ENCODE assay signal across 37 cellular contexts in the genomic region with DNA sequence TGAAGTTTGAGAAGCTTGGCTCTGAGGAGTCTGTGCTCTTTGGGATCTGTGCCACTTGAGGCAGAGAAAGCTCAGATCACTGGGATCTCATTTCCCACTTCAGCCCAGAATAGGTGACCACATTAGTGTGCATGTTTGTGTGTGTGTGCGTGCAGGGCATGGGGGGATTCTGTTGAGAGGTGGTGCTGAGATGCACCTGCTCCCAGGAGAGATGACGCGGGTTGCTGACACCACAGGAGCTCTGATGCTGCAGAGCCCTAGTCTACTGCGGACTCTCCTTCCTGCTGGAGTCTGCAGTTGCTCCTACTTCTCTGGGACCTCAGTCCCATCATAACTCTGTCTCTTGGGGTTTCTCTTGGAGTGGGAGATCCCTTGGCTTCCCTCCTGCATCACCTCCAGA. TPM values are rescaled to one million over a fixed set of nuclear protein-coding genes. Genes with fewer than 3 reads are reported as not detected.
"Had no signal": no experiment of that assay in that cellular context is flagged by ENCODE, and none has a peak within 500 bp of the region (broad histone marks: within the 10 kb centered on the region; RNA-seq: fewer than 3 reads in every experiment).

No MANE protein-coding gene starts in this region.

- H3K36me3 Mint-ChIP-seq: activated CD4-positive, alpha-beta memory T cell treated with anti-CD3 and anti-CD28 coated beads for 36 hours; activated naive CD4-positive, alpha-beta T cell treated with anti-CD3 and anti-CD28 coated beads, Interleukin-2, amount 50 U/mL, for 72 hours; activated naive CD8-positive, alpha-beta T cell treated with anti-CD3 and anti-CD28 coated beads for 36 hours had no signal

- DNase-seq: activated B cell treated with CpG ODN at 0.5 μM for 24 hours; activated CD4-positive, alpha-beta memory T cell treated with anti-CD3 and anti-CD28 coated beads for 36 hours; activated CD4-positive, alpha-beta T cell treated with anti-CD3 and anti-CD28 coated beads for 4 hours; activated CD4-positive, alpha-beta T cell treated with anti-CD3 and anti-CD28 coated beads, Interleukin-2, amount 10 ng/mL, durations not matched to agents 24 days and 14 days; activated CD4-positive, alpha-beta T cell treated with anti-CD3 and anti-CD28 coated beads, Interleukin-2, amount 50 U/mL, for 1 hour; activated CD4-positive, alpha-beta T cell treated with anti-CD3 and anti-CD28 coated beads, Interleukin-2, amount 50 U/mL, for 4 hours; activated CD4-positive, CD25-positive, alpha-beta regulatory T cell treated with anti-CD3 and anti-CD28 coated beads, Interleukin-2, amount 50 U/mL, for 72 hours; activated CD8-positive, alpha-beta memory T cell treated with anti-CD3 and anti-CD28 coated beads, Interleukin-2, amount 50 U/mL, for 4 hours; activated CD8-positive, alpha-beta T cell treated with anti-CD3 and anti-CD28 coated beads for 36 hours; activated effector memory CD4-positive, alpha-beta T cell treated with anti-CD3 and anti-CD28 coated beads, Interleukin-2, amount 50 U/mL, for 16 hours; activated gamma-delta T cell treated with Interleukin-2 at 50 U/mL for 16 hours; activated naive CD4-positive, alpha-beta T cell; activated naive CD4-positive, alpha-beta T cell treated with anti-CD3 and anti-CD28 coated beads for 36 hours; activated naive CD4-positive, alpha-beta T cell treated with anti-CD3 and anti-CD28 coated beads, Interleukin-2, amount 50 U/mL, for 16 hours; activated naive CD8-positive, alpha-beta T cell treated with anti-CD3 and anti-CD28 coated beads for 36 hours; activated T-cell treated with anti-CD3 and anti-CD28 coated beads for 4 hours; activated T-cell treated with anti-CD3 and anti-CD28 coated beads, Interleukin-2, amount 50 U/mL, for 1 hour; activated T-cell treated with anti-CD3 and anti-CD28 coated beads, Interleukin-2, amount 50 U/mL, for 4 hours; activated T-cell treated with anti-CD3 and anti-CD28 coated beads, Interleukin-2, amount 50 U/mL, for 72 hours; amniotic stem cell; aorta; body of pancreas; brain microvascular endothelial cell; central memory CD4-positive, alpha-beta T cell; T-helper 1 cell; T-helper 2 cell; T-helper 9 cell had no signal

- ATAC-seq: activated CD8-positive, alpha-beta T cell treated with anti-CD3 and anti-CD28 coated beads for 36 hours; activated naive CD4-positive, alpha-beta T cell treated with anti-CD3 and anti-CD28 coated beads, Interleukin-2, amount 50 U/mL, for 72 hours; activated T-cell treated with anti-CD3 and anti-CD28 coated beads, Interleukin-2, amount 50 U/mL, for 4 hours; activated T-cell treated with anti-CD3 and anti-CD28 coated beads, Interleukin-2, amount 50 U/mL, for 72 hours; activated T-helper 17 cell treated with anti-CD3 and anti-CD28 coated beads, Interleukin-2, amount 50 U/mL, for 72 hours; body of pancreas had no signal

- H3K4me1 Mint-ChIP-seq: activated B cell treated with CpG ODN at 0.5 μM for 24 hours; activated CD4-positive, alpha-beta T cell treated with anti-CD3 and anti-CD28 coated beads, Interleukin-2, amount 10 ng/mL, durations not matched to agents 24 days and 14 days; activated naive CD8-positive, alpha-beta T cell treated with anti-CD3 and anti-CD28 coated beads for 36 hours; activated T-helper 17 cell treated with anti-CD3 and anti-CD28 coated beads, Interleukin-2, amount 50 U/mL, for 72 hours had no signal

- H3K4me3 Mint-ChIP-seq: activated B cell treated with CpG ODN at 0.5 μM for 24 hours; activated CD4-positive, alpha-beta memory T cell treated with anti-CD3 and anti-CD28 coated beads for 36 hours; activated CD4-positive, alpha-beta T cell treated with anti-CD3 and anti-CD28 coated beads, Interleukin-2, amount 10 ng/mL, durations not matched to agents 24 days and 14 days; activated CD8-positive, alpha-beta T cell treated with anti-CD3 and anti-CD28 coated beads for 36 hours; activated naive CD4-positive, alpha-beta T cell treated with anti-CD3 and anti-CD28 coated beads for 36 hours; activated naive CD8-positive, alpha-beta T cell treated with anti-CD3 and anti-CD28 coated beads for 36 hours; activated T-cell treated with anti-CD3 and anti-CD28 coated beads, Interleukin-2, amount 50 U/mL, for 4 hours; activated T-cell treated with anti-CD3 and anti-CD28 coated beads, Interleukin-2, amount 50 U/mL, for 72 hours; activated T-helper 1 cell treated with anti-CD3 and anti-CD28 coated beads, Interleukin-12 subunit alpha, Interleukin-12 subunit beta, Interleukin-2, Interleukin-4 antibody, amounts not matched to agents 30 ng/mL and 10 ng/mL and 1 ng/mL, durations not matched to agents 14 hours and 24 hours and 36 hours; activated T-helper 17 cell treated with anti-CD3 and anti-CD28 coated beads, Interleukin-2, amount 50 U/mL, for 72 hours; T-helper 1 cell treated with Interleukin-12 subunit alpha and Interleukin-12 subunit beta and Interleukin-4 antibody, amounts not matched to agents 30 μg/mL and 1 μg/mL, for 36 hours; T-helper 2 cell treated with Interferon-gamma antibody and Interleukin-4, amounts not matched to agents 5 μg/mL and 100 μg/mL, for 36 hours had no signal

- H3K9me3 ChIP-seq: adrenal gland, body of pancreas, breast epithelium had no signal

- H3K36me3 ChIP-seq: adrenal gland, brain microvascular endothelial cell, breast epithelium had no signal

- H3K4me1 ChIP-seq: adrenal gland, body of pancreas, breast epithelium had no signal

- H3K4me3 ChIP-seq: adrenal gland, body of pancreas, breast epithelium had no signal

- H3K9me3 Mint-ChIP-seq: activated B cell treated with CpG ODN at 0.5 μM for 24 hours; activated CD4-positive, alpha-beta memory T cell treated with anti-CD3 and anti-CD28 coated beads for 36 hours; activated CD4-positive, alpha-beta T cell treated with anti-CD3 and anti-CD28 coated beads, Interleukin-2, amount 10 ng/mL, durations not matched to agents 24 days and 14 days; activated CD8-positive, alpha-beta T cell treated with anti-CD3 and anti-CD28 coated beads for 36 hours; activated naive CD4-positive, alpha-beta T cell treated with anti-CD3 and anti-CD28 coated beads for 36 hours; activated naive CD8-positive, alpha-beta T cell treated with anti-CD3 and anti-CD28 coated beads for 36 hours; activated T-cell treated with anti-CD3 and anti-CD28 coated beads, Interleukin-2, amount 50 U/mL, for 4 hours; activated T-helper 1 cell treated with anti-CD3 and anti-CD28 coated beads, Interleukin-12 subunit alpha, Interleukin-12 subunit beta, Interleukin-2, Interleukin-4 antibody, amounts not matched to agents 30 ng/mL and 10 ng/mL and 1 ng/mL, durations not matched to agents 14 hours and 24 hours and 36 hours; activated T-helper 17 cell treated with anti-CD3 and anti-CD28 coated beads, Interleukin-2, amount 50 U/mL, for 72 hours; T-helper 1 cell treated with Interleukin-12 subunit alpha and Interleukin-12 subunit beta and Interleukin-4 antibody, amounts not matched to agents 30 μg/mL and 1 μg/mL, for 36 hours; T-helper 2 cell treated with Interferon-gamma antibody and Interleukin-4, amounts not matched to agents 5 μg/mL and 100 μg/mL, for 36 hours had no signal

- H3K27ac ChIP-seq: adrenal gland, body of pancreas, brain microvascular endothelial cell, breast epithelium, VCaP had no signal

- H3K27me3 ChIP-seq: body of pancreas, brain microvascular endothelial cell had no signal

- H3K27ac Mint-ChIP-seq: activated B cell treated with CpG ODN at 0.5 μM for 24 hours; activated CD4-positive, alpha-beta memory T cell treated with anti-CD3 and anti-CD28 coated beads for 36 hours; activated CD4-positive, alpha-beta T cell treated with anti-CD3 and anti-CD28 coated beads, Interleukin-2, amount 10 ng/mL, durations not matched to agents 24 days and 14 days; activated CD8-positive, alpha-beta T cell treated with anti-CD3 and anti-CD28 coated beads for 36 hours; activated naive CD4-positive, alpha-beta T cell treated with anti-CD3 and anti-CD28 coated beads for 36 hours; activated naive CD4-positive, alpha-beta T cell treated with anti-CD3 and anti-CD28 coated beads, Interleukin-2, amount 50 U/mL, for 72 hours; activated naive CD8-positive, alpha-beta T cell treated with anti-CD3 and anti-CD28 coated beads for 36 hours; activated T-cell treated with anti-CD3 and anti-CD28 coated beads, Interleukin-2, amount 50 U/mL, for 72 hours; activated T-helper 1 cell treated with anti-CD3 and anti-CD28 coated beads, Interleukin-12 subunit alpha, Interleukin-12 subunit beta, Interleukin-2, Interleukin-4 antibody, amounts not matched to agents 30 ng/mL and 10 ng/mL and 1 ng/mL, durations not matched to agents 14 hours and 24 hours and 36 hours; activated T-helper 17 cell treated with anti-CD3 and anti-CD28 coated beads, Interleukin-2, amount 50 U/mL, for 72 hours; T-helper 1 cell treated with Interleukin-12 subunit alpha and Interleukin-12 subunit beta and Interleukin-4 antibody, amounts not matched to agents 30 μg/mL and 1 μg/mL, for 36 hours; T-helper 2 cell treated with Interferon-gamma antibody and Interleukin-4, amounts not matched to agents 5 μg/mL and 100 μg/mL, for 36 hours had no signal

RNA-seq across cellular contexts. Expression of a gene that starts 14.7 kb away (rescaled TPM):
- total RNA-seq: activated B cell treated with CpG ODN at 0.5 μM for 24 hours; activated CD4-positive, alpha-beta memory T cell treated with anti-CD3 and anti-CD28 coated beads for 36 hours; activated CD4-positive, alpha-beta T cell treated with anti-CD3 and anti-CD28 coated beads, Interleukin-2, amount 10 ng/mL, durations not matched to agents 24 days and 14 days; activated CD8-positive, alpha-beta memory T cell treated with anti-CD3 and anti-CD28 coated beads for 36 hours; activated CD8-positive, alpha-beta T cell treated with anti-CD3 and anti-CD28 coated beads for 36 hours; activated naive CD4-positive, alpha-beta T cell treated with anti-CD3 and anti-CD28 coated beads for 36 hours; activated naive CD4-positive, alpha-beta T cell treated with anti-CD3 and anti-CD28 coated beads, Interleukin-2, amount 50 U/mL, for 72 hours; activated naive CD8-positive, alpha-beta T cell treated with anti-CD3 and anti-CD28 coated beads for 36 hours; activated T-cell treated with anti-CD3 and anti-CD28 coated beads, Interleukin-2, amount 50 U/mL, for 72 hours; activated T-helper 1 cell treated with anti-CD3 and anti-CD28 coated beads, Interleukin-12 subunit alpha, Interleukin-12 subunit beta, Interleukin-2, Interleukin-4 antibody, amounts not matched to agents 30 ng/mL and 10 ng/mL and 1 ng/mL, durations not matched to agents 14 hours and 24 hours and 36 hours; activated T-helper 17 cell treated with anti-CD3 and anti-CD28 coated beads, Interleukin-2, amount 50 U/mL, for 72 hours; astrocyte; breast epithelium had no signal
